In genomic region chr13:80048030-80048429, GRCh38 we compare ENCODE assay signal across 1 cellular context.
TF ChIP-seq lines count a peak whose summit lies in the region.

No MANE protein-coding gene starts in this region.

TF ChIP-seq in SK-N-SH treated with all-trans-retinoic acid at 6 μM for 48 hours, 23 proteins besides CTCF, POLR2A, EP300 and RAD21 (continued from another document):
- TF ChIP-seq CREB5 (CRISPR knock-in tag; IDR thresholded peaks at IDR 0.05; ENCODE audit: low read depth) (no peak), OSR1 (CRISPR knock-in tag; IDR thresholded peaks at IDR 0.05) (no peak)
